In the genomic region with DNA sequence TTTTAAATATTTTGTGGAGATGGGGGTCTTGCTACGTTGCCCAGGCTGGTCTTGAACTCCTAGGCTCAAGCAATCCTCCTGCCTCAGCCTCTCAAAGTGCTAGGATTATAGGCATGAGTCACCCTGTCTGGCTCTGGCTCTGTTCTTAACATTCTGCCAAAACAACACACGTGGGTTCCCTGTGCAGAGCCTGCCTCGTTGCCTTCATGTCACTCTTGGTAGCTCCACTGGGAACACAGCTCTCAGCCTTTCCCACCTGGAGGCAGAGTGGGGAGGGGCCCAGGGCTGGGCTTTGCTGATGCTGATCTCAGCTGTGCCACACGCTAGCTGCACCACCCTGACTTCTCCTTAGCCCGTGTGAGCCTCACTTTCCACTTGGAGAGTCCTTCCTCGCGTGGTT, we compare ENCODE assay signal across 14 cellular contexts. TPM values are rescaled to one million over a fixed set of nuclear protein-coding genes. Genes with fewer than 3 reads are reported as not detected.
DNase-seq lines count a peak whose midpoint lies in the region; ATAC-seq, FAIRE-seq and TF ChIP-seq lines count a peak whose summit lies in the region.
"Had no signal": no experiment of that assay in that cellular context is flagged by ENCODE, and none has a peak within 500 bp of the region (broad histone marks: within the 10 kb centered on the region; RNA-seq: fewer than 3 reads in every experiment).

No MANE protein-coding gene starts in this region.

- H3K4me1 Mint-ChIP-seq in CD4-positive, alpha-beta memory T cell = peaks cover 0 to 11% (median 2%) of the 10 kb centered on the region in 4 donors
- no peaks in the 10 kb centered on the region for H3K4me1 Mint-ChIP-seq in activated CD4-positive, alpha-beta T cell treated with anti-CD3 and anti-CD28 coated beads, Interleukin-2, amount 10 ng/mL, durations not matched to agents 24 days and 14 days

- H3K4me2 ChIP-seq in keratinocyte (ENCODE audit: control insufficient read depth, extremely low read depth, insufficient read depth, low read depth, low read length) = no peak overlapping the region

- H3K4me1 ChIP-seq in breast epithelium (peaks cover 8 to 14% of the 10 kb centered on the region in 2 donors), keratinocyte (ENCODE audit: control insufficient read depth, extremely low read depth, insufficient read depth, low read length) (peaks cover 47% of the 10 kb centered on the region)
- H3K4me1 ChIP-seq in CD4-positive, alpha-beta memory T cell (ENCODE audit: insufficient read depth, low read length) = no peaks in the 10 kb centered on the region

- POLR2A ChIA-PET in CD4-positive, alpha-beta memory T cell (lab: Charles Lee; ENCODE audit: partially characterized antibody) = no interaction called here

- peaks cover 0 to 3% (median 0%) of the 10 kb centered on the region in 8 donors for H3K9me3 Mint-ChIP-seq in CD4-positive, alpha-beta memory T cell
- no peaks in the 10 kb centered on the region for H3K9me3 Mint-ChIP-seq in activated CD4-positive, alpha-beta T cell treated with anti-CD3 and anti-CD28 coated beads, Interleukin-2, amount 10 ng/mL, durations not matched to agents 24 days and 14 days
- H3K9me3 Mint-ChIP-seq: activated CD8-positive, alpha-beta T cell treated with anti-CD3 and anti-CD28 coated beads for 36 hours; dendritic cell treated with granulocyte-macrophage colony-stimulating factor and Interleukin-4, amounts not matched to agents 40 ng/mL and 50 ng/mL, for 4 days; stimulated activated naive CD8-positive, alpha-beta T cell treated with anti-CD3 and anti-CD28 coated beads, Interleukin-15, amount 100 ng/mL, for 72 hours had no signal

- no peak overlapping the region for H2AFZ ChIP-seq in keratinocyte (ENCODE audit: control insufficient read depth, low read length)

- H3K27ac ChIP-seq in breast epithelium (peak overlapping the region; percentile 71), keratinocyte (ENCODE audit: control insufficient read depth, insufficient read depth, low read length) (no peak overlapping the region)
- H3K27ac ChIP-seq in CD4-positive, alpha-beta memory T cell (ENCODE audit: low read depth, low read length) = no peak overlapping the region

- TF ChIP-seq POLR2A in breast epithelium (IDR thresholded peaks at IDR 0.05) = no peak

- H3K27me3 Mint-ChIP-seq in CD4-positive, alpha-beta memory T cell = peaks cover 9 to 23% of the 10 kb centered on the region in 2 donors
- H3K27me3 Mint-ChIP-seq in activated CD4-positive, alpha-beta T cell treated with anti-CD3 and anti-CD28 coated beads, Interleukin-2, amount 10 ng/mL, durations not matched to agents 24 days and 14 days = peaks cover 20% of the 10 kb centered on the region

- ATAC-seq in left ventricle myocardium superior (peak; percentile 5), left cardiac atrium (no peak)
- ATAC-seq: activated CD8-positive, alpha-beta T cell treated with anti-CD3 and anti-CD28 coated beads for 36 hours; stimulated activated naive CD8-positive, alpha-beta T cell treated with anti-CD3 and anti-CD28 coated beads, Interleukin-15, amount 100 ng/mL, for 72 hours had no signal

- no peaks in the 10 kb centered on the region for H3K9me1 ChIP-seq in keratinocyte (ENCODE audit: control insufficient read depth, extremely low read depth, insufficient read depth, low read length)

- no peaks in the 10 kb centered on the region for H3K79me2 ChIP-seq in keratinocyte (ENCODE audit: control insufficient read depth, insufficient read depth, low read length)

- intact Hi-C loops in left ventricle myocardium superior (cut with micrococcal nuclease) (no loop called here), left cardiac atrium (cut with DNase I) (loop anchor here in 1 of 2 donors (10.0 kb wide), 1 partner anchor 76 kb away; no protein-coding TSS in a partner anchor), breast epithelium (cut with DNase I; ENCODE audit: low total_unique reads) (no loop called here)
- intact Hi-C loops in CD4-positive, alpha-beta memory T cell (cut with micrococcal nuclease) = no loop called here
- intact Hi-C loops in activated CD4-positive, alpha-beta T cell treated with anti-CD3 and anti-CD28 coated beads, Interleukin-2, amount 10 ng/mL, durations not matched to agents 24 days and 14 days (cut with micrococcal nuclease) = no loop called here

- in situ Hi-C loops in GM13977 (cut with MboI; ENCODE audit: low pct_unique_long_range_greater_than_20kb, low sequenced_read_pairs, unreplicated experiment) = no loop called here

- no peaks in the 10 kb centered on the region for H3K9me3 ChIP-seq in breast epithelium
- no peaks in the 10 kb centered on the region for H3K9me3 ChIP-seq in keratinocyte (ENCODE audit: control insufficient read depth, low read depth, low read length)
- no peaks in the 10 kb centered on the region for H3K9me3 ChIP-seq in CD4-positive, alpha-beta memory T cell (ENCODE audit: control insufficient read depth in 1 of 2, low read length in 2 of 2)

- H3K27me3 ChIP-seq in breast epithelium = no peaks in the 10 kb centered on the region
- no peaks in the 10 kb centered on the region for H3K27me3 ChIP-seq in keratinocyte (ENCODE audit: control insufficient read depth, extremely low read depth, insufficient read depth, low read length)
- no peaks in the 10 kb centered on the region for H3K27me3 ChIP-seq in CD4-positive, alpha-beta memory T cell (ENCODE audit: insufficient read depth, low read length)

- peaks cover 0 to 4% of the 10 kb centered on the region in 2 donors for H3K36me3 Mint-ChIP-seq in CD4-positive, alpha-beta memory T cell
- no peaks in the 10 kb centered on the region for H3K36me3 Mint-ChIP-seq in activated CD4-positive, alpha-beta T cell treated with anti-CD3 and anti-CD28 coated beads, Interleukin-2, amount 10 ng/mL, durations not matched to agents 24 days and 14 days (ENCODE audit: low read depth)

- no peak overlapping the region for H3K4me3 Mint-ChIP-seq in CD4-positive, alpha-beta memory T cell
- H3K4me3 Mint-ChIP-seq in activated CD4-positive, alpha-beta T cell treated with anti-CD3 and anti-CD28 coated beads, Interleukin-2, amount 10 ng/mL, durations not matched to agents 24 days and 14 days = no peak overlapping the region
- H3K4me3 Mint-ChIP-seq: activated CD8-positive, alpha-beta T cell treated with anti-CD3 and anti-CD28 coated beads for 36 hours; dendritic cell treated with granulocyte-macrophage colony-stimulating factor and Interleukin-4, amounts not matched to agents 40 ng/mL and 50 ng/mL, for 4 days; stimulated activated naive CD8-positive, alpha-beta T cell treated with anti-CD3 and anti-CD28 coated beads, Interleukin-15, amount 100 ng/mL, for 72 hours had no signal

- no peak overlapping the region for H3K4me3 ChIP-seq in breast epithelium
- no peak overlapping the region for H3K4me3 ChIP-seq in keratinocyte (ENCODE audit: control insufficient read depth in 2 of 3, extremely low read depth in 1 of 3, insufficient read depth in 2 of 3, low read depth in 1 of 3, low read length in 3 of 3)
- no peak overlapping the region for H3K4me3 ChIP-seq in CD4-positive, alpha-beta memory T cell (ENCODE audit: low read length in 2 of 2)

- DNase-seq in left ventricle myocardium superior = no peak
- DNase-seq in left cardiac atrium = no peak
- no peak for DNase-seq in breast epithelium (ENCODE audit: low spot score in 2 of 2)
- DNase-seq in keratinocyte (ENCODE audit: low read depth, low spot score) = no peak
- DNase-seq in central memory CD4-positive, alpha-beta T cell = no peak
- DNase-seq in CD4-positive, alpha-beta memory T cell = no peak
- no peak for DNase-seq in activated CD4-positive, alpha-beta T cell treated with anti-CD3 and anti-CD28 coated beads, Interleukin-2, amount 10 ng/mL, durations not matched to agents 24 days and 14 days
- no peak for DNase-seq in GM13977 (ENCODE audit: low spot score)
- DNase-seq: activated CD8-positive, alpha-beta T cell treated with anti-CD3 and anti-CD28 coated beads for 36 hours; activated naive CD4-positive, alpha-beta T cell treated with anti-CD3 and anti-CD28 coated beads, Interleukin-2, amount 50 U/mL, for 16 hours; NCI-H1417 treated with DMSO at 0.1 percent for 48 hours; stimulated activated naive CD8-positive, alpha-beta T cell treated with anti-CD3 and anti-CD28 coated beads, Interleukin-15, amount 100 ng/mL, for 72 hours had no signal

- TF ChIP-seq CTCF in breast epithelium (IDR thresholded peaks at IDR 0.05) (no peak), keratinocyte (optimal IDR thresholded peaks at IDR 0.05 in 1 of 3, IDR thresholded peaks at IDR 0.05 in 1 of 3, conservative IDR thresholded peaks at IDR 0.05 in 1 of 3; ENCODE audit: extremely low read depth in 1 of 3, insufficient read depth in 2 of 3, low read length in 3 of 3) (no peak), GM13977 (IDR thresholded peaks at IDR 0.05; ENCODE audit: extremely low read depth, insufficient read depth, missing control alignments) (no peak)

- FAIRE-seq in keratinocyte (lab: Jason Lieb, UNC) = peak; percentile 9
- FAIRE-seq: G401.6 had no signal

- no peak overlapping the region for H3K9ac ChIP-seq in keratinocyte (ENCODE audit: control insufficient read depth, extremely low read depth, insufficient read depth, low read length)

- H4K20me1 ChIP-seq in keratinocyte (ENCODE audit: control insufficient read depth, extremely low read depth, insufficient read depth, low read length) = peaks cover 4% of the 10 kb centered on the region

- CTCF ChIA-PET in CD4-positive, alpha-beta memory T cell (lab: Charles Lee; ENCODE audit: partially characterized antibody) = no interaction called here

- dilution Hi-C loops in keratinocyte (cut with MboI; ENCODE audit: extremely low pct_ligation_motif_present, low sequenced_read_pairs) = no loop called here

- H3K27ac Mint-ChIP-seq in CD4-positive, alpha-beta memory T cell = no peak overlapping the region
- no peak overlapping the region for H3K27ac Mint-ChIP-seq in activated CD4-positive, alpha-beta T cell treated with anti-CD3 and anti-CD28 coated beads, Interleukin-2, amount 10 ng/mL, durations not matched to agents 24 days and 14 days
- H3K27ac Mint-ChIP-seq: activated CD8-positive, alpha-beta T cell treated with anti-CD3 and anti-CD28 coated beads for 36 hours; dendritic cell treated with granulocyte-macrophage colony-stimulating factor and Interleukin-4, amounts not matched to agents 40 ng/mL and 50 ng/mL, for 4 days had no signal

- no peaks in the 10 kb centered on the region for H3K36me3 ChIP-seq in breast epithelium
- H3K36me3 ChIP-seq in keratinocyte (ENCODE audit: control insufficient read depth in 2 of 2, extremely low read depth in 1 of 2, insufficient read depth in 2 of 2, low read length in 2 of 2) = no peaks in the 10 kb centered on the region
- H3K36me3 ChIP-seq in CD4-positive, alpha-beta memory T cell (ENCODE audit: insufficient read depth, low read length) = no peaks in the 10 kb centered on the region

RNA-seq across cellular contexts. Expression of gene CRISPLD2, which starts 19.3 kb away (rescaled TPM):
- total RNA-seq in left ventricle myocardium superior (29.1 TPM), left cardiac atrium (10 to 100 TPM; 36.1 to 58.3 TPM), breast epithelium (100 to 1,000 TPM in 2 of 3 donors, 10 to 100 TPM in 1; 94.7 to 386 (median 216) TPM)
- polyA plus RNA-seq in keratinocyte = 1.2 to 2.0 TPM (median 1.3 TPM) in 3 replicates
- polyA plus RNA-seq in keratinocyte (2011; ENCODE audit: low read depth) = 8.2 TPM
- 0.60 and 0.70 TPM in 2 replicates for polyA plus RNA-seq in keratinocyte (2011; cell fraction: cytosol; rRNA removed)
- polyA plus RNA-seq in keratinocyte (2011; cell fraction: nucleus; rRNA removed) = 3.2 and 3.3 TPM in 2 replicates
- 0.97 and 5.1 TPM in 2 replicates for polyA plus RNA-seq in keratinocyte (2012; ENCODE audit: low replicate concordance)
- 1.6 to 3.5 TPM (median 3.4 TPM) in 3 replicates for polyA minus RNA-seq in keratinocyte
- polyA minus RNA-seq in keratinocyte (2011; cell fraction: cytosol; rRNA and poly(A)+ RNA removed) = 0.96 TPM
- 6.3 TPM in 2 replicates for polyA minus RNA-seq in keratinocyte (2011; cell fraction: nucleus; rRNA and poly(A)+ RNA removed)
- under 1 TPM; 0.32 to 0.89 TPM for total RNA-seq in CD4-positive, alpha-beta memory T cell
- 1 to 10 TPM; 1.0 to 2.5 TPM for polyA plus RNA-seq in CD4-positive, alpha-beta memory T cell
- 0.19 and 0.26 TPM in 2 replicates for total RNA-seq in activated CD4-positive, alpha-beta T cell treated with anti-CD3 and anti-CD28 coated beads, Interleukin-2, amount 10 ng/mL, durations not matched to agents 24 days and 14 days

Comparison
In these comparisons a context has a peak if more than half of its experiments do, and no peak if none do; other contexts are left out.
1. H3K27ac ChIP-seq: peak in breast epithelium (2 of 2); none in keratinocyte (single experiment) and CD4-positive, alpha-beta memory T cell (single experiment).
2. RNA of gene CRISPLD2, which starts 19.3 kb away (total RNA-seq): 94.7 to 386 TPM in breast epithelium, 36.1 to 58.3 TPM in left cardiac atrium and 29.1 TPM in left ventricle myocardium superior (single experiment); 0.32 to 0.89 TPM in CD4-positive, alpha-beta memory T cell and 0.19 to 0.26 TPM in activated CD4-positive, alpha-beta T cell treated with anti-CD3 and anti-CD28 coated beads, Interleukin-2, amount 10 ng/mL, durations not matched to agents 24 days and 14 days; every median in the first group is over 10 times any median in the second.